ENCODE assay signal across 8 cellular contexts in the genomic region with DNA sequence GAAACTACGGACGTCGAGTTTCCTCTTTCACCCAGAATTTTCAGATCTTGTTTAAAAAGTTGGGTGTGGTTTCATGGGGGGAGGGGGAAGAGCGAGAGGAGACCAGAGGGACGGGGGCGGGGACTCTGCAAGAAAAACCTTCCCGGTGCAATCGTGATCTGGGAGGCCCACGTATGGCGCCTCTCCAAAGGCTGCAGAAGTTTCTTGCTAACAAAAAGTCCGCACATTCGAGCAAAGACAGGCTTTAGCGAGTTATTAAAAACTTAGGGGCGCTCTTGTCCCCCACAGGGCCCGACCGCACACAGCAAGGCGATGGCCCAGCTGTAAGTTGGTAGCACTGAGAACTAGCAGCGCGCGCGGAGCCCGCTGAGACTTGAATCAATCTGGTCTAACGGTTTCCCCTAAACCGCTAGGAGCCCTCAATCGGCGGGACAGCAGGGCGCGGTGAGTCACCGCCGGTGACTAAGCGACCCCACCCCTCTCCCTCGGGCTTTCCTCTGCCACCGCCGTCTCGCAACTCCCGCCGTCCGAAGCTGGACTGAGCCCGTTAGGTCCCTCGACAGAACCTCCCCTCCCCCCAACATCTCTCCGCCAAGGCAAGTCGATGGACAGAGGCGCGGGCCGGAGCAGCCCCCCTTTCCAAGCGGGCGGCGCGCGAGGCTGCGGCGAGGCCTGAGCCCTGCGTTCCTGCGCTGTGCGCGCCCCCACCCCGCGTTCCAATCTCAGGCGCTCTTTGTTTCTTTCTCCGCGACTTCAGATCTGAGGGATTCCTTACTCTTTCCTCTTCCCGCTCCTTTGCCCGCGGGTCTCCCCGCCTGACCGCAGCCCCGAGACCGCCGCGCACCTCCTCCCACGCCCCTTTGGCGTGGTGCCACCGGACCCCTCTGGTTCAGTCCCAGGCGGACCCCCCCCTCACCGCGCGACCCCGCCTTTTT.
A peak's percentile ranks its signal among the peaks of the same experiment; 100 is the strongest.
DNase-seq lines count a peak whose midpoint lies in the region; TF ChIP-seq lines count a peak whose summit lies in the region.

Gene VIM (plus strand): TSS at position 161 of the 935 bp plus-strand sequence. CDS start 1,182 bp downstream, outside the sequence.

- DNase-seq in HFF-Myc (ENCODE audit: extremely low read depth, low read depth) (peak; percentile 84), NCI-H1048 (lab: John Stamatoyannopoulos, UW) (peak; percentile 32), medulla oblongata (ENCODE audit: extremely low spot score) (peak; percentile 54), NCI-H2107 (lab: John Stamatoyannopoulos, UW) (no peak)
- peak; percentile 77 to 84 for DNase-seq in activated CD8-positive, alpha-beta memory T cell treated with anti-CD3 and anti-CD28 coated beads for 1 hour (ENCODE audit: extremely low read depth in 1 of 2, low read depth in 1 of 2)
- DNase-seq in effector CD4-positive, alpha-beta T cell: peak; percentile 85
- peak; percentile 78 for DNase-seq in stimulated activated CD8-positive, alpha-beta memory T cell treated with anti-CD3 and anti-CD28 coated beads, Interleukin-12 subunit alpha, Interleukin-12 subunit beta, amount 100 ng/mL, for 1 hour (ENCODE audit: low read depth)

- no peak for TF ChIP-seq CTCF in HFF-Myc (IDR thresholded peaks at IDR 0.05; ENCODE audit: low read depth, low read length, missing control alignments)

- peak within 1 kb of the TSS; percentile 64 for H3K4me3 ChIP-seq in GM08714 (ENCODE audit: low read length)
- H3K4me3 ChIP-seq in HFF-Myc (replicated peaks; ENCODE audit: low read depth, low read length): peak within 1 kb of the TSS; percentile 99
